ENCODE assay signal across 12 cellular contexts in genomic region chr2:157258520-157259326, GRCh38. TPM values are rescaled to one million over a fixed set of nuclear protein-coding genes. Genes with fewer than 3 reads are reported as not detected.
DNase-seq lines count a peak whose midpoint lies in the region; ATAC-seq and TF ChIP-seq lines count a peak whose summit lies in the region.
"Had no signal": no experiment of that assay in that cellular context is flagged by ENCODE, and none has a peak within 500 bp of the region (broad histone marks: within the 10 kb centered on the region; RNA-seq: fewer than 3 reads in every experiment).

No MANE protein-coding gene starts in this region.

- peak overlapping the region; percentile 85 for H3K27ac Mint-ChIP-seq in osteocyte (ENCODE audit: unreplicated experiment)
- H3K27ac Mint-ChIP-seq: activated CD4-positive, alpha-beta T cell treated with anti-CD3 and anti-CD28 coated beads for 36 hours; CD14-positive monocyte; naive thymus-derived CD8-positive, alpha-beta T cell had no signal

- H3K27ac ChIP-seq in SK-N-SH (ENCODE audit: low read depth in 2 of 2, low read length in 1 of 2) (peak overlapping the region in 1 of 2 experiments; percentile 52; a peak in 1 of 4 replicates), aorta (ENCODE audit: low read depth in 1 of 2, low read length in 2 of 2) (peak overlapping the region in 1 of 2 donors; percentile 64)

- H3K4me1 ChIP-seq in SK-N-SH (ENCODE audit: control insufficient read depth in 1 of 2, insufficient read depth in 2 of 2, low read depth in 1 of 2, low read length in 1 of 2) (no peaks in the 10 kb centered on the region; a peak in 2 of 4 replicates), aorta (ENCODE audit: control insufficient read depth in 1 of 2, insufficient read depth in 2 of 2, low read length in 2 of 2) (peaks cover 4 to 6% of the 10 kb centered on the region in 2 donors)

- intact Hi-C loops in aorta (cut with DNase I) = no loop called here

- H3K9me3 Mint-ChIP-seq in osteocyte (ENCODE audit: unreplicated experiment) = no peaks in the 10 kb centered on the region
- H3K9me3 Mint-ChIP-seq: CD14-positive monocyte; naive thymus-derived CD8-positive, alpha-beta T cell had no signal

- H3K36me3 Mint-ChIP-seq in osteocyte (ENCODE audit: unreplicated experiment) = no peaks in the 10 kb centered on the region
- H3K36me3 Mint-ChIP-seq: CD14-positive monocyte had no signal

- H3K79me2 ChIP-seq in SK-N-SH (ENCODE audit: insufficient read depth) = no peaks in the 10 kb centered on the region

- no peak for TF ChIP-seq EP300 in SK-N-SH (IDR thresholded peaks at IDR 0.05; ENCODE audit: borderline replicate concordance in 1 of 2, low read depth in 1 of 2, low read length in 1 of 2)

- H3K27me3 Mint-ChIP-seq in osteocyte (ENCODE audit: unreplicated experiment) = no peaks in the 10 kb centered on the region

- H2AFZ ChIP-seq in SK-N-SH (ENCODE audit: low read depth) = no peak overlapping the region; the same call in 1 of the 2 replicates

- 25% methylated on average over 8 of the region's 8 CpGs for WGBS in SK-N-SH (ENCODE audit: low lambda C conversion rate)
- 88 to 93% methylated on average over 8 of the region's 8 CpGs for WGBS in aorta, 2 donors

- peak overlapping the region; percentile 69 for H3K4me3 Mint-ChIP-seq in osteocyte (ENCODE audit: unreplicated experiment)
- H3K4me3 Mint-ChIP-seq: activated CD4-positive, alpha-beta T cell treated with anti-CD3 and anti-CD28 coated beads for 36 hours; naive thymus-derived CD8-positive, alpha-beta T cell had no signal

- no peaks in the 10 kb centered on the region for H3K36me3 ChIP-seq in SK-N-SH (replicated peaks in 1 of 2; ENCODE audit: control insufficient read depth in 1 of 2, insufficient read depth in 2 of 2, low read length in 1 of 2)
- H3K36me3 ChIP-seq in aorta (ENCODE audit: control insufficient read depth in 1 of 2, insufficient read depth in 2 of 2, low read length in 1 of 2) = no peaks in the 10 kb centered on the region

- no peak for ATAC-seq in aorta (ENCODE audit: low FRiP score)
- ATAC-seq: activated CD4-positive, alpha-beta T cell treated with anti-CD3 and anti-CD28 coated beads for 36 hours had no signal

- DNase-seq in G401 (ENCODE audit: low spot score) (peak; percentile 76), SK-N-SH (no peak), erythroblast (lab: John Stamatoyannopoulos, UW) (peak; percentile 93 to 94), osteocyte (ENCODE audit: extremely low spot score, unreplicated experiment) (no peak), hypothalamus (lab: John Stamatoyannopoulos, UW) (no peak), DMS153 (lab: John Stamatoyannopoulos, UW) (no peak), aorta (no peak)
- no peak for DNase-seq in central memory CD4-positive, alpha-beta T cell
- DNase-seq: activated CD4-positive, alpha-beta T cell treated with anti-CD3 and anti-CD28 coated beads for 36 hours; naive thymus-derived CD8-positive, alpha-beta T cell; NCI-H774 had no signal

- H3K9me3 ChIP-seq in SK-N-SH (no peaks in the 10 kb centered on the region), aorta (ENCODE audit: control insufficient read depth, low read length) (no peaks in the 10 kb centered on the region)

- H3K9ac ChIP-seq in SK-N-SH = peak overlapping the region; percentile 66

- in situ Hi-C loops in G401 (cut with HindIII; ENCODE audit: low sequenced_read_pairs) = no loop called here

- H3K27me3 ChIP-seq in SK-N-SH (ENCODE audit: insufficient read depth) = no peaks in the 10 kb centered on the region
- H3K27me3 ChIP-seq in aorta (ENCODE audit: control insufficient read depth in 1 of 2, insufficient read depth in 2 of 2, low read length in 1 of 2) = no peaks in the 10 kb centered on the region

- POLR2A ChIA-PET in SK-N-SH (lab: Yijun Ruan, JAX) = no interaction called here

- TF ChIP-seq RAD21 in SK-N-SH (IDR thresholded peaks at IDR 0.05; ENCODE audit: low read length) = no peak

- peak; percentile 97 for TF ChIP-seq POLR2A in erythroblast (IDR thresholded peaks at IDR 0.05; ENCODE audit: low read length)

- H3K9me2 ChIP-seq in SK-N-SH = no peaks in the 10 kb centered on the region

- peaks cover 56% of the 10 kb centered on the region for H3K4me1 Mint-ChIP-seq in osteocyte (ENCODE audit: unreplicated experiment)

- H3K4me3 ChIP-seq in SK-N-SH (ENCODE audit: low read depth in 2 of 2, low read length in 1 of 2) = peak overlapping the region; percentile 56 to 65
- no peak overlapping the region for H3K4me3 ChIP-seq in aorta (ENCODE audit: low read length in 2 of 2)

- peaks cover 14% of the 10 kb centered on the region for H3F3A ChIP-seq in SK-N-SH (replicated peaks; ENCODE audit: insufficient read depth)

- H4K20me1 ChIP-seq in SK-N-SH (ENCODE audit: insufficient read depth) = no peaks in the 10 kb centered on the region

- H3K4me2 ChIP-seq in SK-N-SH = peak overlapping the region; percentile 82

- TF ChIP-seq CTCF in SK-N-SH (IDR thresholded peaks at IDR 0.05) (no peak), osteocyte (IDR thresholded peaks at IDR 0.05) (no peak)

- CTCF ChIA-PET in SK-N-SH (lab: Yijun Ruan, JAX) = no interaction called here

TF ChIP-seq in SK-N-SH, 30 proteins besides CTCF, POLR2A, EP300 and RAD21:
- TF ChIP-seq TAF1 (IDR thresholded peaks at IDR 0.05; ENCODE audit: borderline replicate concordance, low read depth, low read length) = no peak
- no peak for TF ChIP-seq TEAD4 (IDR thresholded peaks at IDR 0.05; ENCODE audit: borderline replicate concordance, insufficient read depth)
- no peak for TF ChIP-seq YY1 (IDR thresholded peaks at IDR 0.05; ENCODE audit: low read depth)
- no peak for TF ChIP-seq CHD2 (IDR thresholded peaks at IDR 0.05; ENCODE audit: low read length, partially characterized antibody)
- no peak for TF ChIP-seq RCOR1 (IDR thresholded peaks at IDR 0.05; ENCODE audit: low read length)
- no peak for TF ChIP-seq SMC3 (IDR thresholded peaks at IDR 0.05; ENCODE audit: low read depth, low read length)
- TF ChIP-seq PBX3 (IDR thresholded peaks at IDR 0.05) = no peak

RNA-seq across cellular contexts. Expression of gene GALNT5, which starts 1.2 kb away (rescaled TPM):
- not detected in 2 replicates for total RNA-seq in G401 (2014; rRNA removed; shearing (Covaris generic))
- polyA plus RNA-seq in SK-N-SH (2012; rRNA removed) (10.4 and 15.3 TPM in 2 replicates), aorta (under 1 TPM; 0.88 to 0.90 TPM)
- polyA plus RNA-seq in SK-N-SH (2012; cell fraction: cytosol; rRNA removed) = 14.9 TPM in 2 replicates
- 11.0 and 22.9 TPM in 2 replicates for polyA plus RNA-seq in SK-N-SH (2012; cell fraction: nucleus; rRNA removed)
- total RNA-seq in osteocyte (5.0 and 5.3 TPM in 2 replicates), aorta (1 to 10 TPM; 3.2 to 4.5 TPM)
- total RNA-seq: naive thymus-derived CD8-positive, alpha-beta T cell had no signal
- polyA plus RNA-seq: CD14-positive monocyte; naive thymus-derived CD8-positive, alpha-beta T cell had no signal

Comparison
In these comparisons a context has a peak if more than half of its experiments do, and no peak if none do; other contexts are left out.
1. DNase-seq: peak in G401 (single experiment) and erythroblast (2 of 2); none in SK-N-SH (single experiment), osteocyte (single experiment), hypothalamus (0 of 51), DMS153 (single experiment), aorta (0 of 2) and central memory CD4-positive, alpha-beta T cell (single experiment).
2. H3K4me3 ChIP-seq: peak in SK-N-SH (2 of 2); none in aorta (0 of 2).